ENCODE assay signal across 22 cellular contexts in genomic region chr3:153623834-153624233, GRCh38.
DNase-seq lines count a peak whose midpoint lies in the region; ATAC-seq and TF ChIP-seq lines count a peak whose summit lies in the region.
"Had no signal": no experiment of that assay in that cellular context is flagged by ENCODE, and none has a peak within 500 bp of the region (broad histone marks: within the 10 kb centered on the region; RNA-seq: fewer than 3 reads in every experiment).

No MANE protein-coding gene starts in this region.

- no peak for DNase-seq in activated T-cell treated with anti-CD3 and anti-CD28 coated beads, Interleukin-2, amount 50 U/mL, for 72 hours
- no peak for DNase-seq in activated T-cell treated with anti-CD3 and anti-CD28 coated beads, Interleukin-2, amount 50 U/mL, for 48 hours
- no peak for DNase-seq in activated T-helper 1 cell treated with anti-CD3 and anti-CD28 coated beads, Interleukin-12 subunit alpha, Interleukin-12 subunit beta, Interleukin-2, Interleukin-4 antibody, amounts not matched to agents 30 ng/mL and 10 ng/mL and 1 ng/mL, durations not matched to agents 14 hours and 24 hours and 36 hours (ENCODE audit: low spot score)
- DNase-seq in NK-92 treated with Interleukin-12 subunit alpha and Interleukin-12 subunit beta, amount 100 ng/mL, for 24 hours (lab: John Stamatoyannopoulos, UW) = no peak
- DNase-seq in right lobe of liver (no peak), SK-N-SH (no peak)
- DNase-seq: activated gamma-delta T cell treated with Interleukin-2 at 50 U/mL for 16 hours, C1 segment of cervical spinal cord, DMS 273 treated with DMSO at 0.1 percent for 48 hours, H9, heart left ventricle, left cardiac atrium, NCI-H1417, NCI-H2081 treated with DMSO at 0.1 percent for 48 hours, NCI-H446 treated with DMSO at 0.1 percent for 48 hours, retina had no signal

- no peak for TF ChIP-seq POLR2A in right lobe of liver (IDR thresholded peaks at IDR 0.05)

- CTCF ChIA-PET in SK-N-SH (lab: Yijun Ruan, JAX) = no interaction called here

- intact Hi-C loops in activated T-helper 1 cell treated with anti-CD3 and anti-CD28 coated beads, Interleukin-12 subunit alpha, Interleukin-12 subunit beta, Interleukin-2, Interleukin-4 antibody, amounts not matched to agents 30 ng/mL and 10 ng/mL and 1 ng/mL, durations not matched to agents 14 hours and 24 hours and 36 hours (cut with micrococcal nuclease) = loop anchor here (1.0 to 10.0 kb wide), 11 partner anchors 9 to 1429 kb away; partner anchors contain the start of gene DHX36
- intact Hi-C loops in right lobe of liver (cut with DNase I) = no loop called here

- H3K9me2 ChIP-seq in Loucy (replicated peaks; ENCODE audit: low read depth, low read length) (no peaks in the 10 kb centered on the region), SK-N-SH (no peaks in the 10 kb centered on the region)

- TF ChIP-seq CTCF in Loucy (conservative IDR thresholded peaks at IDR 0.05; ENCODE audit: low read length) (no peak), right lobe of liver (IDR thresholded peaks at IDR 0.05) (no peak), SK-N-SH (IDR thresholded peaks at IDR 0.05) (no peak)

- WGBS in right lobe of liver (ENCODE audit: insufficient coverage, low coverage, low lambda C conversion rate, missing lambda C conversion rate) = 56% methylated on average over 1 of the region's 1 CpG
- WGBS in SK-N-SH (ENCODE audit: low lambda C conversion rate) = 0% methylated on average over 1 of the region's 1 CpG

- H3K9me3 ChIP-seq in Loucy (ENCODE audit: insufficient read depth, low read depth, low read length) (peaks cover 6% of the 10 kb centered on the region; the same call in 1 of the 2 replicates), right lobe of liver (no peaks in the 10 kb centered on the region), SK-N-SH (peaks cover 3% of the 10 kb centered on the region; the same call in 1 of the 2 replicates)

- H3K9ac ChIP-seq in Loucy (ENCODE audit: low read depth, low read length, poor library complexity, severe bottlenecking) (no peak overlapping the region), SK-N-SH (no peak overlapping the region)

- peak overlapping the region; percentile 31 for H3K4me2 ChIP-seq in Loucy (ENCODE audit: low read depth, low read length, poor library complexity, severe bottlenecking)
- H3K4me2 ChIP-seq in SK-N-SH = no peak overlapping the region

- H3F3A ChIP-seq in Loucy (ENCODE audit: low read depth) = 0 out of 2 replicates have a peak, but pooled peaks cover 5% of the 10 kb centered on the region
- H3F3A ChIP-seq in SK-N-SH (replicated peaks; ENCODE audit: insufficient read depth) = no peaks in the 10 kb centered on the region

- H3K4me3 Mint-ChIP-seq in activated T-cell treated with anti-CD3 and anti-CD28 coated beads, Interleukin-2, amount 50 U/mL, for 72 hours = peak overlapping the region; percentile 57 to 95
- peak overlapping the region; percentile 67 for H3K4me3 Mint-ChIP-seq in activated T-helper 1 cell treated with anti-CD3 and anti-CD28 coated beads, Interleukin-12 subunit alpha, Interleukin-12 subunit beta, Interleukin-2, Interleukin-4 antibody, amounts not matched to agents 30 ng/mL and 10 ng/mL and 1 ng/mL, durations not matched to agents 14 hours and 24 hours and 36 hours
- H3K4me3 Mint-ChIP-seq in stimulated activated naive CD8-positive, alpha-beta T cell treated with anti-CD3 and anti-CD28 coated beads, Interleukin-15, Interleukin-2, amounts not matched to agents 100 ng/mL and 50 ng/mL, for 24 hours = peak overlapping the region; percentile 45
- H3K4me3 Mint-ChIP-seq: H9, type B pancreatic cell had no signal

- peaks cover 4 to 10% of the 10 kb centered on the region in 2 donors for H3K36me3 Mint-ChIP-seq in activated T-cell treated with anti-CD3 and anti-CD28 coated beads, Interleukin-2, amount 50 U/mL, for 72 hours (ENCODE audit: insufficient read depth in 2 of 2)
- peaks cover 13% of the 10 kb centered on the region for H3K36me3 Mint-ChIP-seq in activated T-helper 1 cell treated with anti-CD3 and anti-CD28 coated beads, Interleukin-12 subunit alpha, Interleukin-12 subunit beta, Interleukin-2, Interleukin-4 antibody, amounts not matched to agents 30 ng/mL and 10 ng/mL and 1 ng/mL, durations not matched to agents 14 hours and 24 hours and 36 hours (ENCODE audit: low read depth)
- peaks cover 7% of the 10 kb centered on the region for H3K36me3 Mint-ChIP-seq in stimulated activated naive CD8-positive, alpha-beta T cell treated with anti-CD3 and anti-CD28 coated beads, Interleukin-15, Interleukin-2, amounts not matched to agents 100 ng/mL and 50 ng/mL, for 24 hours (ENCODE audit: low read depth)
- H3K36me3 Mint-ChIP-seq: IgD-negative memory B cell, type B pancreatic cell had no signal

- H3K4me1 Mint-ChIP-seq in activated T-cell treated with anti-CD3 and anti-CD28 coated beads, Interleukin-2, amount 50 U/mL, for 72 hours (ENCODE audit: low read depth) = peaks cover 80% of the 10 kb centered on the region
- peaks cover 74% of the 10 kb centered on the region for H3K4me1 Mint-ChIP-seq in activated T-helper 1 cell treated with anti-CD3 and anti-CD28 coated beads, Interleukin-12 subunit alpha, Interleukin-12 subunit beta, Interleukin-2, Interleukin-4 antibody, amounts not matched to agents 30 ng/mL and 10 ng/mL and 1 ng/mL, durations not matched to agents 14 hours and 24 hours and 36 hours (ENCODE audit: low read depth)
- H3K4me1 Mint-ChIP-seq in stimulated activated naive CD8-positive, alpha-beta T cell treated with anti-CD3 and anti-CD28 coated beads, Interleukin-15, Interleukin-2, amounts not matched to agents 100 ng/mL and 50 ng/mL, for 24 hours (ENCODE audit: low read depth) = peaks cover 80% of the 10 kb centered on the region

- H3K4me3 ChIP-seq in Loucy (ENCODE audit: low read length, poor library complexity, severe bottlenecking) = peak overlapping the region; percentile 4
- H3K4me3 ChIP-seq in right lobe of liver = no peak overlapping the region
- no peak overlapping the region for H3K4me3 ChIP-seq in SK-N-SH (ENCODE audit: low read depth in 2 of 2, low read length in 1 of 2)
- H3K4me3 ChIP-seq: heart left ventricle had no signal

- peaks cover 65% of the 10 kb centered on the region for H3K4me1 ChIP-seq in Loucy (ENCODE audit: insufficient read depth, low read length, poor library complexity, severe bottlenecking)
- H3K4me1 ChIP-seq in right lobe of liver = no peaks in the 10 kb centered on the region
- no peaks in the 10 kb centered on the region for H3K4me1 ChIP-seq in SK-N-SH (ENCODE audit: control insufficient read depth in 1 of 2, insufficient read depth in 2 of 2, low read depth in 1 of 2, low read length in 1 of 2)

- no peaks in the 10 kb centered on the region for H3K27me3 ChIP-seq in Loucy (ENCODE audit: insufficient read depth, low read length, poor library complexity, severe bottlenecking)
- no peaks in the 10 kb centered on the region for H3K27me3 ChIP-seq in right lobe of liver
- H3K27me3 ChIP-seq in SK-N-SH (ENCODE audit: insufficient read depth) = no peaks in the 10 kb centered on the region
- H3K27me3 ChIP-seq: heart left ventricle had no signal

- no peak overlapping the region for H3K27ac ChIP-seq in right lobe of liver
- no peak overlapping the region for H3K27ac ChIP-seq in SK-N-SH (ENCODE audit: low read depth in 2 of 2, low read length in 1 of 2)
- H3K27ac ChIP-seq: epithelial cell of prostate had no signal

- no peak for TF ChIP-seq EP300 in SK-N-SH (IDR thresholded peaks at IDR 0.05; ENCODE audit: borderline replicate concordance in 1 of 2, low read depth in 1 of 2, low read length in 1 of 2)

- H3K9me3 Mint-ChIP-seq in activated T-cell treated with anti-CD3 and anti-CD28 coated beads, Interleukin-2, amount 50 U/mL, for 72 hours = peaks cover 2 to 3% of the 10 kb centered on the region in 2 donors
- peaks cover 16% of the 10 kb centered on the region for H3K9me3 Mint-ChIP-seq in activated T-helper 1 cell treated with anti-CD3 and anti-CD28 coated beads, Interleukin-12 subunit alpha, Interleukin-12 subunit beta, Interleukin-2, Interleukin-4 antibody, amounts not matched to agents 30 ng/mL and 10 ng/mL and 1 ng/mL, durations not matched to agents 14 hours and 24 hours and 36 hours
- no peaks in the 10 kb centered on the region for H3K9me3 Mint-ChIP-seq in stimulated activated naive CD8-positive, alpha-beta T cell treated with anti-CD3 and anti-CD28 coated beads, Interleukin-15, Interleukin-2, amounts not matched to agents 100 ng/mL and 50 ng/mL, for 24 hours
- H3K9me3 Mint-ChIP-seq: type B pancreatic cell had no signal

- H4K20me1 ChIP-seq in Loucy (ENCODE audit: insufficient read depth, low read length, poor library complexity, severe bottlenecking) (no peaks in the 10 kb centered on the region), SK-N-SH (ENCODE audit: insufficient read depth) (no peaks in the 10 kb centered on the region)

- H3K36me3 ChIP-seq in Loucy (ENCODE audit: insufficient read depth, low read length) (no peaks in the 10 kb centered on the region), right lobe of liver (no peaks in the 10 kb centered on the region), SK-N-SH (replicated peaks in 1 of 2; ENCODE audit: control insufficient read depth in 1 of 2, insufficient read depth in 2 of 2, low read length in 1 of 2) (no peaks in the 10 kb centered on the region)
- H3K36me3 ChIP-seq: heart left ventricle had no signal

- peak; percentile 26 to 51 for ATAC-seq in activated T-cell treated with anti-CD3 and anti-CD28 coated beads, Interleukin-2, amount 50 U/mL, for 72 hours (replicated peaks in 1 of 2)
- ATAC-seq in right lobe of liver = no peak
- ATAC-seq: left cardiac atrium, Panc1 had no signal

- H2AFZ ChIP-seq in Loucy (ENCODE audit: low read length) = peak overlapping the region; percentile 56; the same call in 1 of the 2 replicates
- H2AFZ ChIP-seq in SK-N-SH (ENCODE audit: low read depth) = no peak overlapping the region

- POLR2A ChIA-PET in SK-N-SH (lab: Yijun Ruan, JAX) = no interaction called here

- no peaks in the 10 kb centered on the region for H3K27me3 Mint-ChIP-seq in activated T-cell treated with anti-CD3 and anti-CD28 coated beads, Interleukin-2, amount 50 U/mL, for 72 hours (ENCODE audit: low read depth)
- H3K27me3 Mint-ChIP-seq in activated T-helper 1 cell treated with anti-CD3 and anti-CD28 coated beads, Interleukin-12 subunit alpha, Interleukin-12 subunit beta, Interleukin-2, Interleukin-4 antibody, amounts not matched to agents 30 ng/mL and 10 ng/mL and 1 ng/mL, durations not matched to agents 14 hours and 24 hours and 36 hours (ENCODE audit: insufficient read depth) = no peaks in the 10 kb centered on the region
- H3K27me3 Mint-ChIP-seq in stimulated activated naive CD8-positive, alpha-beta T cell treated with anti-CD3 and anti-CD28 coated beads, Interleukin-15, Interleukin-2, amounts not matched to agents 100 ng/mL and 50 ng/mL, for 24 hours = no peaks in the 10 kb centered on the region
- H3K27me3 Mint-ChIP-seq: type B pancreatic cell had no signal

- H3K27ac Mint-ChIP-seq in activated T-cell treated with anti-CD3 and anti-CD28 coated beads, Interleukin-2, amount 50 U/mL, for 72 hours = peak overlapping the region; percentile 100
- H3K27ac Mint-ChIP-seq in activated T-helper 1 cell treated with anti-CD3 and anti-CD28 coated beads, Interleukin-12 subunit alpha, Interleukin-12 subunit beta, Interleukin-2, Interleukin-4 antibody, amounts not matched to agents 30 ng/mL and 10 ng/mL and 1 ng/mL, durations not matched to agents 14 hours and 24 hours and 36 hours = peak overlapping the region; percentile 96
- peak overlapping the region; percentile 88 for H3K27ac Mint-ChIP-seq in stimulated activated naive CD8-positive, alpha-beta T cell treated with anti-CD3 and anti-CD28 coated beads, Interleukin-15, Interleukin-2, amounts not matched to agents 100 ng/mL and 50 ng/mL, for 24 hours
- H3K27ac Mint-ChIP-seq: H9, type B pancreatic cell had no signal

- TF ChIP-seq RAD21 in SK-N-SH (IDR thresholded peaks at IDR 0.05; ENCODE audit: low read length) = no peak

- H3K79me2 ChIP-seq in Loucy (ENCODE audit: insufficient read depth, low read length) (no peaks in the 10 kb centered on the region), SK-N-SH (ENCODE audit: insufficient read depth) (no peaks in the 10 kb centered on the region)

Comparison
In these comparisons a context has a peak if more than half of its experiments do, and no peak if none do; other contexts are left out.
1. ATAC-seq: peak in activated T-cell treated with anti-CD3 and anti-CD28 coated beads, Interleukin-2, amount 50 U/mL, for 72 hours (2 of 2); none in right lobe of liver (0 of 4).
2. Peak in every context shown above with its lines, with median percentiles within 50 percentile points of each other: H3K27ac Mint-ChIP-seq and H3K4me3 Mint-ChIP-seq.